Comparison of ENCODE assay signal across 1 cellular context in the genomic region with DNA sequence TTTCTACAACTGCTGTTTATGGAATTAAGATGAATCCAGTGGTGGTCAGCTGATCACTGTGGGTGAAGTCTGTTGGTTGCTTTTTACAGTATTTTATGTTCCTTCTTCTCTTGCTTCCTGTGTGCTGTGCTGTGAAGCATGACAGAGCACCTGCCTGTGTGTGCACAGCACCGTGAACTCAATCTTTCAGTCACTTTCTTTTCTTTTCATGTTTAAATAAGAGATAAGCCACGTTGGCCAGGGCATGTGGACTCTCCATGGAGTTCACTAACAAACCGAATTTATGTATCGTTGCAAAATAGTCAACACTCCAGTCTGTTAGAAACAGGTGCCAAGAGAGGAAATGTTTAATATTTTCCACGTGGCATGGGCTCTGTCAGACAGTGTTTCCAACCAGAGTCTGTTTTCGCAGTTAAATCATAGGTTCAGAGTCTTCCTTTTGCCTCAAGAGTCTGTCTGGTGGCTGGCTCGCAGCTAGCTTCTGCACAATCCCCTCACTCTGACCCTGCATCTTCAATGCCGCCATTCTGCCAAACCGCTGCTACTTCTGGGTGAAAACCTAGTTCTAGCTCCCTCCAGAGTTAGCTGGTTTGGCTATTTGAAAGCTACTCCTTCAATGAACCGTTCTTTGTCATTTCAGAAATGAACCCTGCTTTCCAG.
TF ChIP-seq lines count a peak whose summit lies in the region.

No MANE protein-coding gene starts in this region.

TF ChIP-seq in GM12878, 131 proteins besides CTCF, POLR2A, EP300 and RAD21 (continued from another document and continues in another):
- TF ChIP-seq, protein P1, sequence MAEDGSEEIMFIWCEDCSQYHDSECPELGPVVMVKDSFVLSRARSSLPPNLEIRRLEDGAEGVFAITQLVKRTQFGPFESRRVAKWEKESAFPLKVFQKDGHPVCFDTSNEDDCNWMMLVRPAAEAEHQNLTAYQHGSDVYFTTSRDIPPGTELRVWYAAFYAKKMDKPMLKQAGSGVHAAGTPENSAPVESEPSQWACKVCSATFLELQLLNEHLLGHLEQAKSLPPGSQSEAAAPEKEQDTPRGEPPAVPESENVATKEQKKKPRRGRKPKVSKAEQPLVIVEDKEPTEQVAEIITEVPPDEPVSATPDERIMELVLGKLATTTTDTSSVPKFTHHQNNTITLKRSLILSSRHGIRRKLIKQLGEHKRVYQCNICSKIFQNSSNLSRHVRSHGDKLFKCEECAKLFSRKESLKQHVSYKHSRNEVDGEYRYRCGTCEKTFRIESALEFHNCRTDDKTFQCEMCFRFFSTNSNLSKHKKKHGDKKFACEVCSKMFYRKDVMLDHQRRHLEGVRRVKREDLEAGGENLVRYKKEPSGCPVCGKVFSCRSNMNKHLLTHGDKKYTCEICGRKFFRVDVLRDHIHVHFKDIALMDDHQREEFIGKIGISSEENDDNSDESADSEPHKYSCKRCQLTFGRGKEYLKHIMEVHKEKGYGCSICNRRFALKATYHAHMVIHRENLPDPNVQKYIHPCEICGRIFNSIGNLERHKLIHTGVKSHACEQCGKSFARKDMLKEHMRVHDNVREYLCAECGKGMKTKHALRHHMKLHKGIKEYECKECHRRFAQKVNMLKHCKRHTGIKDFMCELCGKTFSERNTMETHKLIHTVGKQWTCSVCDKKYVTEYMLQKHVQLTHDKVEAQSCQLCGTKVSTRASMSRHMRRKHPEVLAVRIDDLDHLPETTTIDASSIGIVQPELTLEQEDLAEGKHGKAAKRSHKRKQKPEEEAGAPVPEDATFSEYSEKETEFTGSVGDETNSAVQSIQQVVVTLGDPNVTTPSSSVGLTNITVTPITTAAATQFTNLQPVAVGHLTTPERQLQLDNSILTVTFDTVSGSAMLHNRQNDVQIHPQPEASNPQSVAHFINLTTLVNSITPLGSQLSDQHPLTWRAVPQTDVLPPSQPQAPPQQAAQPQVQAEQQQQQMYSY (CRISPR knock-in tag; IDR thresholded peaks at IDR 0.05), result no peak
- TF ChIP-seq, protein P2, sequence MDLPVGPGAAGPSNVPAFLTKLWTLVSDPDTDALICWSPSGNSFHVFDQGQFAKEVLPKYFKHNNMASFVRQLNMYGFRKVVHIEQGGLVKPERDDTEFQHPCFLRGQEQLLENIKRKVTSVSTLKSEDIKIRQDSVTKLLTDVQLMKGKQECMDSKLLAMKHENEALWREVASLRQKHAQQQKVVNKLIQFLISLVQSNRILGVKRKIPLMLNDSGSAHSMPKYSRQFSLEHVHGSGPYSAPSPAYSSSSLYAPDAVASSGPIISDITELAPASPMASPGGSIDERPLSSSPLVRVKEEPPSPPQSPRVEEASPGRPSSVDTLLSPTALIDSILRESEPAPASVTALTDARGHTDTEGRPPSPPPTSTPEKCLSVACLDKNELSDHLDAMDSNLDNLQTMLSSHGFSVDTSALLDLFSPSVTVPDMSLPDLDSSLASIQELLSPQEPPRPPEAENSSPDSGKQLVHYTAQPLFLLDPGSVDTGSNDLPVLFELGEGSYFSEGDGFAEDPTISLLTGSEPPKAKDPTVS (IDR thresholded peaks at IDR 0.05; ENCODE audit: low read depth, low read length), result no peak
- TF ChIP-seq SMC3 (IDR thresholded peaks at IDR 0.05; ENCODE audit: borderline replicate concordance, low read length) (no peak), SUZ12 (IDR thresholded peaks at IDR 0.05; ENCODE audit: unreplicated experiment) (no peak), NRF1 (conservative IDR thresholded peaks at IDR 0.05; ENCODE audit: low read depth, low read length) (no peak), CHD4 (IDR thresholded peaks at IDR 0.05) (no peak), WRNIP1 (IDR thresholded peaks at IDR 0.05; ENCODE audit: borderline replicate concordance, low read depth, low read length) (no peak), RFX5 (IDR thresholded peaks at IDR 0.05; ENCODE audit: low read depth, low read length) (no peak), NR2F1 (conservative IDR thresholded peaks at IDR 0.05) (no peak), STAT3 (IDR thresholded peaks at IDR 0.05; ENCODE audit: low read depth, low read length) (no peak), ATF7 (IDR thresholded peaks at IDR 0.05; ENCODE audit: low read depth) (peak; percentile 28; the same call in 1 of the 2 replicates), ZZZ3 (IDR thresholded peaks at IDR 0.05; ENCODE audit: control insufficient read depth, insufficient read length, low read depth) (no peak), SIX5 (IDR thresholded peaks at IDR 0.05; ENCODE audit: low read depth, low read length, severe bottlenecking) (no peak), EED (IDR thresholded peaks at IDR 0.05; ENCODE audit: low read depth) (peak; percentile 37; the same call in 1 of the 2 replicates), SMAD1 (IDR thresholded peaks at IDR 0.05; ENCODE audit: low read depth, partially characterized antibody) (no peak), CHD1 (IDR thresholded peaks at IDR 0.05; ENCODE audit: low read depth, low read length) (no peak), CEBPB (IDR thresholded peaks at IDR 0.05; ENCODE audit: borderline replicate concordance in 1 of 2, low read depth in 2 of 2, low read length in 2 of 2) (no peak), SRF (IDR thresholded peaks at IDR 0.05; ENCODE audit: low read depth in 2 of 2, low read length in 2 of 2) (no peak), HDAC6 (IDR thresholded peaks at IDR 0.05; ENCODE audit: unreplicated experiment) (no peak), KDM1A (IDR thresholded peaks at IDR 0.05; ENCODE audit: borderline replicate concordance) (no peak), RAD51 (IDR thresholded peaks at IDR 0.05) (peak; percentile 91), MTA3 (IDR thresholded peaks at IDR 0.05; ENCODE audit: borderline replicate concordance, low read length) (no peak), BHLHE40 (IDR thresholded peaks at IDR 0.05; ENCODE audit: borderline replicate concordance in 1 of 2, low read depth in 2 of 2, low read length in 1 of 2) (peak; percentile 95 to 96), ZNF207 (IDR thresholded peaks at IDR 0.05; ENCODE audit: borderline replicate concordance) (no peak), PML (IDR thresholded peaks at IDR 0.05; ENCODE audit: low read length) (no peak), FOS (IDR thresholded peaks at IDR 0.05; ENCODE audit: borderline replicate concordance, extremely low read depth, insufficient read length) (no peak), MXI1 (IDR thresholded peaks at IDR 0.05; ENCODE audit: low read depth, low read length) (peak; percentile 59; the same call in 1 of the 2 replicates), BACH1 (IDR thresholded peaks at IDR 0.05; ENCODE audit: borderline replicate concordance) (no peak), TAF1 (IDR thresholded peaks at IDR 0.05; ENCODE audit: borderline replicate concordance, low read depth, low read length) (peak; percentile 96; the same call in 1 of the 2 replicates), NFIC (IDR thresholded peaks at IDR 0.05; ENCODE audit: low read depth, low read length) (peak; percentile 60)
- TF ChIP-seq, protein P3, sequence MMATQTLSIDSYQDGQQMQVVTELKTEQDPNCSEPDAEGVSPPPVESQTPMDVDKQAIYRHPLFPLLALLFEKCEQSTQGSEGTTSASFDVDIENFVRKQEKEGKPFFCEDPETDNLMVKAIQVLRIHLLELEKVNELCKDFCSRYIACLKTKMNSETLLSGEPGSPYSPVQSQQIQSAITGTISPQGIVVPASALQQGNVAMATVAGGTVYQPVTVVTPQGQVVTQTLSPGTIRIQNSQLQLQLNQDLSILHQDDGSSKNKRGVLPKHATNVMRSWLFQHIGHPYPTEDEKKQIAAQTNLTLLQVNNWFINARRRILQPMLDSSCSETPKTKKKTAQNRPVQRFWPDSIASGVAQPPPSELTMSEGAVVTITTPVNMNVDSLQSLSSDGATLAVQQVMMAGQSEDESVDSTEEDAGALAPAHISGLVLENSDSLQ (IDR thresholded peaks at IDR 0.05), result peak; percentile 54
- TF ChIP-seq, protein P4, sequence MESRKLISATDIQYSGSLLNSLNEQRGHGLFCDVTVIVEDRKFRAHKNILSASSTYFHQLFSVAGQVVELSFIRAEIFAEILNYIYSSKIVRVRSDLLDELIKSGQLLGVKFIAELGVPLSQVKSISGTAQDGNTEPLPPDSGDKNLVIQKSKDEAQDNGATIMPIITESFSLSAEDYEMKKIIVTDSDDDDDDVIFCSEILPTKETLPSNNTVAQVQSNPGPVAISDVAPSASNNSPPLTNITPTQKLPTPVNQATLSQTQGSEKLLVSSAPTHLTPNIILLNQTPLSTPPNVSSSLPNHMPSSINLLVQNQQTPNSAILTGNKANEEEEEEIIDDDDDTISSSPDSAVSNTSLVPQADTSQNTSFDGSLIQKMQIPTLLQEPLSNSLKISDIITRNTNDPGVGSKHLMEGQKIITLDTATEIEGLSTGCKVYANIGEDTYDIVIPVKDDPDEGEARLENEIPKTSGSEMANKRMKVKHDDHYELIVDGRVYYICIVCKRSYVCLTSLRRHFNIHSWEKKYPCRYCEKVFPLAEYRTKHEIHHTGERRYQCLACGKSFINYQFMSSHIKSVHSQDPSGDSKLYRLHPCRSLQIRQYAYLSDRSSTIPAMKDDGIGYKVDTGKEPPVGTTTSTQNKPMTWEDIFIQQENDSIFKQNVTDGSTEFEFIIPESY (IDR thresholded peaks at IDR 0.05), result no peak
- TF ChIP-seq, protein P5, sequence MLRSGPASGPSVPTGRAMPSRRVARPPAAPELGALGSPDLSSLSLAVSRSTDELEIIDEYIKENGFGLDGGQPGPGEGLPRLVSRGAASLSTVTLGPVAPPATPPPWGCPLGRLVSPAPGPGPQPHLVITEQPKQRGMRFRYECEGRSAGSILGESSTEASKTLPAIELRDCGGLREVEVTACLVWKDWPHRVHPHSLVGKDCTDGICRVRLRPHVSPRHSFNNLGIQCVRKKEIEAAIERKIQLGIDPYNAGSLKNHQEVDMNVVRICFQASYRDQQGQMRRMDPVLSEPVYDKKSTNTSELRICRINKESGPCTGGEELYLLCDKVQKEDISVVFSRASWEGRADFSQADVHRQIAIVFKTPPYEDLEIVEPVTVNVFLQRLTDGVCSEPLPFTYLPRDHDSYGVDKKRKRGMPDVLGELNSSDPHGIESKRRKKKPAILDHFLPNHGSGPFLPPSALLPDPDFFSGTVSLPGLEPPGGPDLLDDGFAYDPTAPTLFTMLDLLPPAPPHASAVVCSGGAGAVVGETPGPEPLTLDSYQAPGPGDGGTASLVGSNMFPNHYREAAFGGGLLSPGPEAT (IDR thresholded peaks at IDR 0.05; ENCODE audit: low read depth), result peak; percentile 18; the same call in 1 of the 2 replicates
- TF ChIP-seq, protein P6, sequence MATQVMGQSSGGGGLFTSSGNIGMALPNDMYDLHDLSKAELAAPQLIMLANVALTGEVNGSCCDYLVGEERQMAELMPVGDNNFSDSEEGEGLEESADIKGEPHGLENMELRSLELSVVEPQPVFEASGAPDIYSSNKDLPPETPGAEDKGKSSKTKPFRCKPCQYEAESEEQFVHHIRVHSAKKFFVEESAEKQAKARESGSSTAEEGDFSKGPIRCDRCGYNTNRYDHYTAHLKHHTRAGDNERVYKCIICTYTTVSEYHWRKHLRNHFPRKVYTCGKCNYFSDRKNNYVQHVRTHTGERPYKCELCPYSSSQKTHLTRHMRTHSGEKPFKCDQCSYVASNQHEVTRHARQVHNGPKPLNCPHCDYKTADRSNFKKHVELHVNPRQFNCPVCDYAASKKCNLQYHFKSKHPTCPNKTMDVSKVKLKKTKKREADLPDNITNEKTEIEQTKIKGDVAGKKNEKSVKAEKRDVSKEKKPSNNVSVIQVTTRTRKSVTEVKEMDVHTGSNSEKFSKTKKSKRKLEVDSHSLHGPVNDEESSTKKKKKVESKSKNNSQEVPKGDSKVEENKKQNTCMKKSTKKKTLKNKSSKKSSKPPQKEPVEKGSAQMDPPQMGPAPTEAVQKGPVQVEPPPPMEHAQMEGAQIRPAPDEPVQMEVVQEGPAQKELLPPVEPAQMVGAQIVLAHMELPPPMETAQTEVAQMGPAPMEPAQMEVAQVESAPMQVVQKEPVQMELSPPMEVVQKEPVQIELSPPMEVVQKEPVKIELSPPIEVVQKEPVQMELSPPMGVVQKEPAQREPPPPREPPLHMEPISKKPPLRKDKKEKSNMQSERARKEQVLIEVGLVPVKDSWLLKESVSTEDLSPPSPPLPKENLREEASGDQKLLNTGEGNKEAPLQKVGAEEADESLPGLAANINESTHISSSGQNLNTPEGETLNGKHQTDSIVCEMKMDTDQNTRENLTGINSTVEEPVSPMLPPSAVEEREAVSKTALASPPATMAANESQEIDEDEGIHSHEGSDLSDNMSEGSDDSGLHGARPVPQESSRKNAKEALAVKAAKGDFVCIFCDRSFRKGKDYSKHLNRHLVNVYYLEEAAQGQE (IDR thresholded peaks at IDR 0.05; ENCODE audit: low read depth, low read length), result no peak
- TF ChIP-seq, protein P7, sequence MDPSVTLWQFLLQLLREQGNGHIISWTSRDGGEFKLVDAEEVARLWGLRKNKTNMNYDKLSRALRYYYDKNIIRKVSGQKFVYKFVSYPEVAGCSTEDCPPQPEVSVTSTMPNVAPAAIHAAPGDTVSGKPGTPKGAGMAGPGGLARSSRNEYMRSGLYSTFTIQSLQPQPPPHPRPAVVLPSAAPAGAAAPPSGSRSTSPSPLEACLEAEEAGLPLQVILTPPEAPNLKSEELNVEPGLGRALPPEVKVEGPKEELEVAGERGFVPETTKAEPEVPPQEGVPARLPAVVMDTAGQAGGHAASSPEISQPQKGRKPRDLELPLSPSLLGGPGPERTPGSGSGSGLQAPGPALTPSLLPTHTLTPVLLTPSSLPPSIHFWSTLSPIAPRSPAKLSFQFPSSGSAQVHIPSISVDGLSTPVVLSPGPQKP (IDR thresholded peaks at IDR 0.05; ENCODE audit: low read depth, low read length), result no peak
- TF ChIP-seq, protein P8, sequence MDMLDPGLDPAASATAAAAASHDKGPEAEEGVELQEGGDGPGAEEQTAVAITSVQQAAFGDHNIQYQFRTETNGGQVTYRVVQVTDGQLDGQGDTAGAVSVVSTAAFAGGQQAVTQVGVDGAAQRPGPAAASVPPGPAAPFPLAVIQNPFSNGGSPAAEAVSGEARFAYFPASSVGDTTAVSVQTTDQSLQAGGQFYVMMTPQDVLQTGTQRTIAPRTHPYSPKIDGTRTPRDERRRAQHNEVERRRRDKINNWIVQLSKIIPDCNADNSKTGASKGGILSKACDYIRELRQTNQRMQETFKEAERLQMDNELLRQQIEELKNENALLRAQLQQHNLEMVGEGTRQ (IDR thresholded peaks at IDR 0.05; ENCODE audit: borderline replicate concordance, low read depth, low read length), result peak; percentile 54; the same call in 1 of the 2 replicates
- TF ChIP-seq, protein P9, sequence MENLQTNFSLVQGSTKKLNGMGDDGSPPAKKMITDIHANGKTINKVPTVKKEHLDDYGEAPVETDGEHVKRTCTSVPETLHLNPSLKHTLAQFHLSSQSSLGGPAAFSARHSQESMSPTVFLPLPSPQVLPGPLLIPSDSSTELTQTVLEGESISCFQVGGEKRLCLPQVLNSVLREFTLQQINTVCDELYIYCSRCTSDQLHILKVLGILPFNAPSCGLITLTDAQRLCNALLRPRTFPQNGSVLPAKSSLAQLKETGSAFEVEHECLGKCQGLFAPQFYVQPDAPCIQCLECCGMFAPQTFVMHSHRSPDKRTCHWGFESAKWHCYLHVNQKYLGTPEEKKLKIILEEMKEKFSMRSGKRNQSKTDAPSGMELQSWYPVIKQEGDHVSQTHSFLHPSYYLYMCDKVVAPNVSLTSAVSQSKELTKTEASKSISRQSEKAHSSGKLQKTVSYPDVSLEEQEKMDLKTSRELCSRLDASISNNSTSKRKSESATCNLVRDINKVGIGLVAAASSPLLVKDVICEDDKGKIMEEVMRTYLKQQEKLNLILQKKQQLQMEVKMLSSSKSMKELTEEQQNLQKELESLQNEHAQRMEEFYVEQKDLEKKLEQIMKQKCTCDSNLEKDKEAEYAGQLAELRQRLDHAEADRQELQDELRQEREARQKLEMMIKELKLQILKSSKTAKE (IDR thresholded peaks at IDR 0.05; ENCODE audit: low read depth, poor library complexity, severe bottlenecking), result no peak
